ENCODE assay signal across 8 cellular contexts in genomic region chr12:23949212-23950010, GRCh38. TPM values are rescaled to one million over a fixed set of nuclear protein-coding genes. Genes with fewer than 3 reads are reported as not detected.
DNase-seq lines count a peak whose midpoint lies in the region; ATAC-seq and TF ChIP-seq lines count a peak whose summit lies in the region.

Gene SOX5, minus strand, starts transcription at chr12:23949670. Its CDS starts 69 bp downstream, at chr12:23949601.

- H3K27ac Mint-ChIP-seq in stimulated activated memory B cell treated with anti-CD40 and anti-IgM and Interleukin-4, amounts not matched to agents 10 μg/mL and 1 μg/mL and 100 μg/mL, for 72 hours = no peak within 1 kb of the TSS

- intact Hi-C loops in head of caudate nucleus (cut with DNase I) = no loop called here
- intact Hi-C loops in posterior cingulate gyrus (cut with DNase I) = loop anchor here (10.0 kb wide), 1 partner anchor 745 kb away; no protein-coding TSS in a partner anchor

- peak; percentile 65 for ATAC-seq in HG03354 (IDR thresholded peaks at IDR 0.05; ENCODE audit: poor library complexity, severe bottlenecking, unreplicated experiment)
- ATAC-seq in GM21526 (IDR thresholded peaks at IDR 0.05; ENCODE audit: low FRiP score, unreplicated experiment) = no peak
- no peak for ATAC-seq in GM21576 (IDR thresholded peaks at IDR 0.05; ENCODE audit: unreplicated experiment)
- ATAC-seq in stimulated activated memory B cell treated with anti-CD40 and anti-IgM and Interleukin-4, amounts not matched to agents 10 μg/mL and 1 μg/mL and 100 μg/mL, for 72 hours = no peak

- peak; percentile 90 for DNase-seq in SK-N-DZ (ENCODE audit: low spot score)
- DNase-seq in head of caudate nucleus = peak in 28 of 42 donors; percentile 11 to 63 (median 31)
- peak in 7 of 10 donors; percentile 15 to 91 (median 37) for DNase-seq in posterior cingulate gyrus
- no peak for DNase-seq in erythroblast (lab: John Stamatoyannopoulos, UW)

- TF ChIP-seq POLR2A in erythroblast (IDR thresholded peaks at IDR 0.05; ENCODE audit: low read length) = no peak

- H3K9me3 Mint-ChIP-seq in stimulated activated memory B cell treated with anti-CD40 and anti-IgM and Interleukin-4, amounts not matched to agents 10 μg/mL and 1 μg/mL and 100 μg/mL, for 72 hours = no peaks in the 10 kb centered on the region

- no peaks in the 10 kb centered on the region for H3K27me3 Mint-ChIP-seq in stimulated activated memory B cell treated with anti-CD40 and anti-IgM and Interleukin-4, amounts not matched to agents 10 μg/mL and 1 μg/mL and 100 μg/mL, for 72 hours

- H3K36me3 Mint-ChIP-seq in stimulated activated memory B cell treated with anti-CD40 and anti-IgM and Interleukin-4, amounts not matched to agents 10 μg/mL and 1 μg/mL and 100 μg/mL, for 72 hours = no peaks in the 10 kb centered on the region

- no peaks in the 10 kb centered on the region for H3K4me1 Mint-ChIP-seq in stimulated activated memory B cell treated with anti-CD40 and anti-IgM and Interleukin-4, amounts not matched to agents 10 μg/mL and 1 μg/mL and 100 μg/mL, for 72 hours

- no peak within 1 kb of the TSS for H3K4me3 Mint-ChIP-seq in stimulated activated memory B cell treated with anti-CD40 and anti-IgM and Interleukin-4, amounts not matched to agents 10 μg/mL and 1 μg/mL and 100 μg/mL, for 72 hours

RNA-seq across cellular contexts. Expression of gene SOX5, which starts in this region (rescaled TPM):
- 4.8 and 8.4 TPM in 2 replicates for polyA plus RNA-seq in SK-N-DZ (2014; cell fraction: cytosol; rRNA removed)
- 4.4 and 7.9 TPM in 2 replicates for polyA plus RNA-seq in SK-N-DZ (2014; cell fraction: nucleus; rRNA removed)

Comparison
In these comparisons a context has a peak if more than half of its experiments do, and no peak if none do; other contexts are left out.
1. DNase-seq: peak in SK-N-DZ (single experiment), head of caudate nucleus (28 of 42) and posterior cingulate gyrus (7 of 10); none in erythroblast (0 of 2).